12 cellular contexts compared by ENCODE assay signal in the genomic region with DNA sequence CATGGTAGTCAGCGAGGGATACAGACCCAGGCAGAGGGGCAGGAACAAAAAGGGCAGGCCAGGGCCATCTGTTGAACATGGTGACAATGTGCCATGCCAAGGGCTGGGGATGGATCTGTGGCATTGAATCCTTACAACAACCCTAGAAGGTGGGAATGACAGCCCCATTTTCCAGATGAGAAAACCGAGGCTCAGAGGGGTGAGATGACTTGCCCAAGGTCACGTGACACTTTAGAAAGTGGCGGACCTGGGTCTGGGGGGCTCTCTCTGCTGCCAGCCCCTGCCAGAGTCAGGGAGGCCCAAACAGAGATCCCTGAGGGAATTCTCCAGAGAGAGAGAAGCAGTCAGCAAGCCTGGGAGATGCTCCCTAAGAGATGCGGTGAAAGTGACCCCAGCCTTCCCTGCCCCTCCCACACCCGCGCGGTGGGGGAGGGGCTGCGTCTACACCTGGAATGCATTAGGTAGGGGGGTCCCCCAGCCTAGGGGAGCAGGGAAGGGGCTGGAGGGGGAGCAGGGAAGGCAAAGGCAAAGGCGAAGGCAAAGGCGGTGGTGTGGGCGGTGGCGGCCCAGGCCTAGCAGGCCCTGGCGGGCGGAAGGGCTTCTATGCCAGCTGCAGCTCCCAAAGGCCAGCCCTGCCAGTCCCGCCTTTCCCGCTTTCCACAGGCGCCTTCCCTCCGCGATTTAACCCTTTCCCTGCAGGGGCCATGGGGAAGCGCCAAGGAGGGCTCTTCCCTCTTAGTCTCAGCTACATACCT. TPM values are rescaled to one million over a fixed set of nuclear protein-coding genes. Genes with fewer than 3 reads are reported as not detected.
DNase-seq lines count a peak whose midpoint lies in the region; ATAC-seq and TF ChIP-seq lines count a peak whose summit lies in the region.
"Had no signal": no experiment of that assay in that cellular context is flagged by ENCODE, and none has a peak within 500 bp of the region (broad histone marks: within the 10 kb centered on the region; RNA-seq: fewer than 3 reads in every experiment).

No MANE protein-coding gene starts in this region.

- no peak for ATAC-seq in upper lobe of left lung (ENCODE audit: low FRiP score in 2 of 2)

- H3K27me3 ChIP-seq in NT2/D1 (ENCODE audit: insufficient read depth, insufficient read length) (no peaks in the 10 kb centered on the region), esophagus muscularis mucosa (no peaks in the 10 kb centered on the region), muscle layer of colon (ENCODE audit: control insufficient read depth in 1 of 2, insufficient read depth in 2 of 2, low read length in 2 of 2) (no peaks in the 10 kb centered on the region), upper lobe of left lung (no peaks in the 10 kb centered on the region)

- TF ChIP-seq CTCF in esophagus muscularis mucosa (IDR thresholded peaks at IDR 0.05) (no peak), upper lobe of left lung (IDR thresholded peaks at IDR 0.05) (no peak)

- H3K4me1 ChIP-seq in NT2/D1 (ENCODE audit: insufficient read depth, insufficient read length), result peaks cover 35% of the 10 kb centered on the region
- H3K4me1 ChIP-seq in esophagus muscularis mucosa, result peaks cover 29 to 46% (median 39%) of the 10 kb centered on the region in 4 donors
- H3K4me1 ChIP-seq in muscle layer of colon (ENCODE audit: insufficient read depth, low read length), result peaks cover 17% of the 10 kb centered on the region
- H3K4me1 ChIP-seq in upper lobe of left lung, result peaks cover 0 to 4% (median 0%) of the 10 kb centered on the region in 4 donors

- 26% methylated on average over 13 of the region's 21 CpGs for WGBS in esophagus muscularis mucosa
- WGBS in upper lobe of left lung, 2 donors, result 0 to 39% methylated on average over 1 to 21 of the region's 21 CpGs

- H3K9ac ChIP-seq in NT2/D1 (ENCODE audit: insufficient read length, low read depth) (peak overlapping the region; percentile 59), muscle layer of colon (ENCODE audit: low read length) (no peak overlapping the region)

- intact Hi-C loops in esophagus muscularis mucosa (cut with DNase I), result no loop called here

- H3K27ac ChIP-seq in esophagus muscularis mucosa (replicated peaks in 1 of 4), result peak overlapping the region; percentile 60 to 68 (median 64)
- H3K27ac ChIP-seq in muscle layer of colon (ENCODE audit: low read depth, low read length), result peak overlapping the region; percentile 47
- H3K27ac ChIP-seq in upper lobe of left lung, result peak overlapping the region; percentile 18 to 70 (median 53)

- H3K4me3 ChIP-seq in NT2/D1 (ENCODE audit: insufficient read length, low read depth) (no peak overlapping the region), esophagus muscularis mucosa (peak overlapping the region; percentile 30 to 42 (median 34)), muscle layer of colon (ENCODE audit: low read depth in 1 of 2, low read length in 2 of 2) (peak overlapping the region in 1 of 2 donors; percentile 9), upper lobe of left lung (peak overlapping the region in 1 of 4 donors; percentile 16)

- TF ChIP-seq EP300 in esophagus muscularis mucosa (IDR thresholded peaks at IDR 0.05), result no peak
- no peak for TF ChIP-seq EP300 in upper lobe of left lung (IDR thresholded peaks at IDR 0.05)

- no peak for DNase-seq in NT2/D1 (ENCODE audit: low read depth, low spot score)
- no peak for DNase-seq in esophagus muscularis mucosa (ENCODE audit: extremely low spot score)
- DNase-seq in upper lobe of left lung, result no peak
- DNase-seq in NCI-H146 (lab: John Stamatoyannopoulos, UW), result no peak
- no peak for DNase-seq in putamen (ENCODE audit: low spot score)
- no peak for DNase-seq in OCI-M2 (lab: John Stamatoyannopoulos, UW; ENCODE audit: unreplicated experiment)
- DNase-seq in KBM-7, result no peak
- DNase-seq: activated T-cell treated with anti-CD3 and anti-CD28 coated beads, Interleukin-2, amount 50 U/mL, for 1 hour; cerebellar nuclear complex; NCI-H2171 had no signal

- no peaks in the 10 kb centered on the region for H3K9me3 ChIP-seq in NT2/D1 (ENCODE audit: insufficient read depth, low read length)
- H3K9me3 ChIP-seq in esophagus muscularis mucosa, result no peaks in the 10 kb centered on the region
- H3K9me3 ChIP-seq in muscle layer of colon (ENCODE audit: low read length), result no peaks in the 10 kb centered on the region
- no peaks in the 10 kb centered on the region for H3K9me3 ChIP-seq in upper lobe of left lung

- in situ Hi-C loops in KBM-7 (cut with MboI; ENCODE audit: low pct_unique_long_range_greater_than_20kb, low sequenced_read_pairs), result no loop called here

- no peak for TF ChIP-seq POLR2A in esophagus muscularis mucosa (IDR thresholded peaks at IDR 0.05; ENCODE audit: low read depth)
- no peak for TF ChIP-seq POLR2A in upper lobe of left lung (IDR thresholded peaks at IDR 0.05)

- peaks cover 10% of the 10 kb centered on the region for H3K36me3 ChIP-seq in NT2/D1 (ENCODE audit: insufficient read depth, insufficient read length, low read length)
- H3K36me3 ChIP-seq in esophagus muscularis mucosa, result no peaks in the 10 kb centered on the region
- no peaks in the 10 kb centered on the region for H3K36me3 ChIP-seq in muscle layer of colon (ENCODE audit: insufficient read depth, low read length)
- no peaks in the 10 kb centered on the region for H3K36me3 ChIP-seq in upper lobe of left lung

RNA-seq across cellular contexts. Expression of a gene that starts 13.0 kb away (rescaled TPM):
- total RNA-seq in esophagus muscularis mucosa (10 to 100 TPM in 1 of 4 donors, 1 to 10 TPM in 3; 3.7 to 11.4 (median 6.3) TPM), upper lobe of left lung (1 to 10 TPM; 1.0 to 4.1 (median 1.7) TPM)
- total RNA-seq: T-helper 2 cell treated with Interferon-gamma antibody and Interleukin-4, amounts not matched to agents 100 ng/mL and 5 ng/mL, for 36 hours had no signal

RNA-seq across cellular contexts. Expression of a gene that starts 42.8 kb away (rescaled TPM):
- 10 to 100 TPM; 28.2 to 34.0 (median 31.3) TPM for total RNA-seq in esophagus muscularis mucosa
- total RNA-seq in upper lobe of left lung, result 10 to 100 TPM; 11.5 to 43.3 (median 24.3) TPM

RNA-seq across cellular contexts. Expression of a gene that starts 47.0 kb away (rescaled TPM):
- total RNA-seq in esophagus muscularis mucosa (10 to 100 TPM; 22.0 to 29.6 (median 26.3) TPM), upper lobe of left lung (10 to 100 TPM; 24.6 to 37.7 (median 29.3) TPM)
